8 cellular contexts compared by ENCODE assay signal in the genomic region with DNA sequence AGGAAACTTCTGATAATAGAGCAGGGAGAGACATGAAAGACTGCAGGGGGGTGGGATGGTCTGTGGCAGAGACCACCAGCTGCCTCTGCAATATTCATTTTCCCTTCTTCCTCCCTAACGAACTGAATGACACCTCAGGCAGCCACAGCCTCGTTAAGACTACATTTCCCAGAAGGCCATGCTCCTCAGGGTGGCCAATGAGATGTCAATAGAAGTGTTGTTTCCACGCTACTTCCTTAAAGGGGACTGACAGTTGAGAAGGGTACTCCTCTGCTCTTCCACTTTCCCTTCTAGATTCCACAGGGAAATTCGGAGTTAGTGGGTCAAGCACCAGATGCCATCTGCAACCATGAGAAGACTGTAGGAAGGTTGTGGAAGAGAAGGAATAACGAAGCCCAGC. TPM values are rescaled to one million over a fixed set of nuclear protein-coding genes. Genes with fewer than 3 reads are reported as not detected.
A peak's percentile ranks its signal among the peaks of the same experiment; 100 is the strongest.
DNase-seq lines count a peak whose midpoint lies in the region; ATAC-seq and TF ChIP-seq lines count a peak whose summit lies in the region.

No MANE protein-coding gene starts in this region.

- H3K4me3 ChIP-seq in Karpas-422 (ENCODE audit: low read length), result 0 out of 2 replicates have a peak overlapping the region, but pooled peaks have one; percentile 7
- H3K4me3 ChIP-seq in brain microvascular endothelial cell (ENCODE audit: low read depth, low read length), result no peak overlapping the region
- H3K4me3 ChIP-seq in liver (ENCODE audit: low read depth in 1 of 3, low read length in 3 of 3), result peak overlapping the region in 1 of 3 donors; percentile 44

- peak overlapping the region; percentile 40 for H3K4me2 ChIP-seq in Karpas-422 (ENCODE audit: low read depth, low read length, poor library complexity, severe bottlenecking)

- H3K27ac ChIP-seq in Karpas-422 (ENCODE audit: low read length) (no peak overlapping the region), brain microvascular endothelial cell (no peak overlapping the region), liver (ENCODE audit: low read depth in 1 of 2, low read length in 2 of 2) (no peak overlapping the region)

- no peak for TF ChIP-seq RAD21 in liver (IDR thresholded peaks at IDR 0.05)

- WGBS in liver, result 44% methylated on average over 5 of the region's 5 CpGs

- in situ Hi-C loops in brain microvascular endothelial cell (cut with HindIII; ENCODE audit: low pct_ligation_motif_present, low sequenced_read_pairs), result no loop called here

- no peaks in the 10 kb centered on the region for H4K20me1 ChIP-seq in Karpas-422 (ENCODE audit: insufficient read depth, low read depth, low read length)

- peak; percentile 75 for ATAC-seq in GM21717 (IDR thresholded peaks at IDR 0.05; ENCODE audit: unreplicated experiment)

- no peak for TF ChIP-seq CTCF in brain microvascular endothelial cell (IDR thresholded peaks at IDR 0.05; ENCODE audit: low read depth, low read length, missing control alignments)
- no peak for TF ChIP-seq CTCF in liver (IDR thresholded peaks at IDR 0.05; ENCODE audit: low read depth, low read length, missing input control)

- H3K9me3 ChIP-seq in Karpas-422 (ENCODE audit: low read length), result no peaks in the 10 kb centered on the region
- H3K9me3 ChIP-seq in liver (ENCODE audit: control insufficient read depth in 4 of 4, low read length in 3 of 4), result no peaks in the 10 kb centered on the region

- no peak overlapping the region for H3K9ac ChIP-seq in Karpas-422 (ENCODE audit: low read length)
- H3K9ac ChIP-seq in liver (ENCODE audit: low read depth in 1 of 2, low read length in 2 of 2), result no peak overlapping the region

- DNase-seq in NOMO-1 treated with DMSO at 0.1 percent for 48 hours (lab: John Stamatoyannopoulos, UW; ENCODE audit: unreplicated experiment) (peak; percentile 32), NOMO-1 treated with dmso at 0.1 percent for 144 hours (lab: John Stamatoyannopoulos, UW; ENCODE audit: unreplicated experiment) (no peak), Karpas-422 (peak; percentile 82), brain microvascular endothelial cell (peak; percentile 37), NCI-H2107 (lab: John Stamatoyannopoulos, UW) (no peak)
- DNase-seq in central memory CD4-positive, alpha-beta T cell, result no peak

- H3K4me1 ChIP-seq in Karpas-422 (ENCODE audit: low read length), result no peaks in the 10 kb centered on the region; the same call in 1 of the 2 replicates
- peaks cover 0 to 4% (median 0%) of the 10 kb centered on the region in 4 donors for H3K4me1 ChIP-seq in liver (ENCODE audit: control insufficient read depth in 4 of 4, insufficient read depth in 4 of 4, low read length in 3 of 4)

- H3K79me2 ChIP-seq in Karpas-422 (ENCODE audit: low read length), result no peaks in the 10 kb centered on the region

- H2AFZ ChIP-seq in Karpas-422 (ENCODE audit: low read length), result peak overlapping the region; percentile 4; the same call in 1 of the 2 replicates

- H3K27me3 ChIP-seq in Karpas-422 (ENCODE audit: low read length), result no peaks in the 10 kb centered on the region
- no peaks in the 10 kb centered on the region for H3K27me3 ChIP-seq in brain microvascular endothelial cell (replicated peaks)
- no peaks in the 10 kb centered on the region for H3K27me3 ChIP-seq in liver (ENCODE audit: control insufficient read depth in 4 of 4, insufficient read depth in 4 of 4, low read length in 3 of 4)

- no peaks in the 10 kb centered on the region for H3K36me3 ChIP-seq in Karpas-422 (ENCODE audit: insufficient read depth, low read length)
- no peaks in the 10 kb centered on the region for H3K36me3 ChIP-seq in brain microvascular endothelial cell (replicated peaks)
- H3K36me3 ChIP-seq in liver (ENCODE audit: control insufficient read depth in 4 of 4, insufficient read depth in 3 of 4, low read depth in 1 of 4, low read length in 3 of 4), result no peaks in the 10 kb centered on the region

- no peaks in the 10 kb centered on the region; the same call in 1 of the 2 replicates for H3K9me2 ChIP-seq in Karpas-422 (replicated peaks; ENCODE audit: insufficient read depth, low read length)

TF ChIP-seq in liver, 16 proteins besides CTCF, POLR2A, EP300 and RAD21:
- TF ChIP-seq, protein P1, sequence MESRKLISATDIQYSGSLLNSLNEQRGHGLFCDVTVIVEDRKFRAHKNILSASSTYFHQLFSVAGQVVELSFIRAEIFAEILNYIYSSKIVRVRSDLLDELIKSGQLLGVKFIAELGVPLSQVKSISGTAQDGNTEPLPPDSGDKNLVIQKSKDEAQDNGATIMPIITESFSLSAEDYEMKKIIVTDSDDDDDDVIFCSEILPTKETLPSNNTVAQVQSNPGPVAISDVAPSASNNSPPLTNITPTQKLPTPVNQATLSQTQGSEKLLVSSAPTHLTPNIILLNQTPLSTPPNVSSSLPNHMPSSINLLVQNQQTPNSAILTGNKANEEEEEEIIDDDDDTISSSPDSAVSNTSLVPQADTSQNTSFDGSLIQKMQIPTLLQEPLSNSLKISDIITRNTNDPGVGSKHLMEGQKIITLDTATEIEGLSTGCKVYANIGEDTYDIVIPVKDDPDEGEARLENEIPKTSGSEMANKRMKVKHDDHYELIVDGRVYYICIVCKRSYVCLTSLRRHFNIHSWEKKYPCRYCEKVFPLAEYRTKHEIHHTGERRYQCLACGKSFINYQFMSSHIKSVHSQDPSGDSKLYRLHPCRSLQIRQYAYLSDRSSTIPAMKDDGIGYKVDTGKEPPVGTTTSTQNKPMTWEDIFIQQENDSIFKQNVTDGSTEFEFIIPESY (IDR thresholded peaks at IDR 0.05), result no peak
- TF ChIP-seq, protein P2, sequence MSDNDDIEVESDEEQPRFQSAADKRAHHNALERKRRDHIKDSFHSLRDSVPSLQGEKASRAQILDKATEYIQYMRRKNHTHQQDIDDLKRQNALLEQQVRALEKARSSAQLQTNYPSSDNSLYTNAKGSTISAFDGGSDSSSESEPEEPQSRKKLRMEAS (IDR thresholded peaks at IDR 0.05), result peak; percentile 35

RNA-seq across cellular contexts. Expression of a gene that starts 52.0 kb away (rescaled TPM):
- not detected in 2 replicates for total RNA-seq in Karpas-422 (2014; rRNA removed; shearing (Covaris generic); ENCODE audit: low replicate concordance)
- total RNA-seq in liver, result 10 to 100 TPM; 25.4 to 40.8 TPM
- polyA plus RNA-seq in liver, result 10 to 100 TPM; 14.0 to 18.2 TPM

Comparison
In these comparisons a context has a peak if more than half of its experiments do, and no peak if none do; other contexts are left out.
1. DNase-seq: peak in NOMO-1 treated with DMSO at 0.1 percent for 48 hours (single experiment), Karpas-422 (single experiment) and brain microvascular endothelial cell (single experiment); none in NOMO-1 treated with dmso at 0.1 percent for 144 hours (single experiment), NCI-H2107 (single experiment) and central memory CD4-positive, alpha-beta T cell (single experiment).
2. RNA of a gene that starts 52.0 kb away (total RNA-seq): 25.4 to 40.8 TPM in liver; not detected in Karpas-422; every median in the first group is over 10 times any median in the second.